Comparison of ENCODE assay signal across 1 cellular context in the genomic region with DNA sequence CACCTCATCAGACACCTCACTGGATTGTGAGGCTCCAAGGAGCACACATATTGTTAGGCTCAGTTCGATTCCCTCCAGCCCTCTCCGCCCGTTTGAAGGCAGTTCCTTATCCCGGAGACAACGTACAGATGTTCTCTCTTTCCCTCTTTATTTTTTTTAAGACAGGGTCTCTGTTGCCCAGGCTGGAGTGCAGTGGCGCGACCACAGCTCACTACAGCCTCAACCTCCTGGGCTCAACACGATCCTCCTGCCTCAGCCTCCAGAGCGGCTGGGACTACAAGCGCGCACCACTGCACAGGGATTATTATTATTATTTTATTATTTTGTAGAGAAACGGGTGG.
TF ChIP-seq lines count a peak whose summit lies in the region.

No MANE protein-coding gene starts in this region.

TF ChIP-seq in HepG2, 621 proteins besides CTCF, POLR2A, EP300 and RAD21:
- TF ChIP-seq ZNF619 (CRISPR knock-in tag; IDR thresholded peaks at IDR 0.05) (no peak), SMC3 (IDR thresholded peaks at IDR 0.05; ENCODE audit: low read length) (no peak)
- TF ChIP-seq, protein P1, sequence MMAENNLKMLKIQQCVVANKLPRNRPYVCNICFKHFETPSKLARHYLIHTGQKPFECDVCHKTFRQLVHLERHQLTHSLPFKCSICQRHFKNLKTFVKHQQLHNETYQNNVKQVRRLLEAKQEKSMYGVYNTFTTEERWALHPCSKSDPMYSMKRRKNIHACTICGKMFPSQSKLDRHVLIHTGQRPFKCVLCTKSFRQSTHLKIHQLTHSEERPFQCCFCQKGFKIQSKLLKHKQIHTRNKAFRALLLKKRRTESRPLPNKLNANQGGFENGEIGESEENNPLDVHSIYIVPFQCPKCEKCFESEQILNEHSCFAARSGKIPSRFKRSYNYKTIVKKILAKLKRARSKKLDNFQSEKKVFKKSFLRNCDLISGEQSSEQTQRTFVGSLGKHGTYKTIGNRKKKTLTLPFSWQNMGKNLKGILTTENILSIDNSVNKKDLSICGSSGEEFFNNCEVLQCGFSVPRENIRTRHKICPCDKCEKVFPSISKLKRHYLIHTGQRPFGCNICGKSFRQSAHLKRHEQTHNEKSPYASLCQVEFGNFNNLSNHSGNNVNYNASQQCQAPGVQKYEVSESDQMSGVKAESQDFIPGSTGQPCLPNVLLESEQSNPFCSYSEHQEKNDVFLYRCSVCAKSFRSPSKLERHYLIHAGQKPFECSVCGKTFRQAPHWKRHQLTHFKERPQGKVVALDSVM (CRISPR knock-in tag; IDR thresholded peaks at IDR 0.05), result peak; percentile 98
